ENCODE assay signal across 17 cellular contexts in the genomic region with DNA sequence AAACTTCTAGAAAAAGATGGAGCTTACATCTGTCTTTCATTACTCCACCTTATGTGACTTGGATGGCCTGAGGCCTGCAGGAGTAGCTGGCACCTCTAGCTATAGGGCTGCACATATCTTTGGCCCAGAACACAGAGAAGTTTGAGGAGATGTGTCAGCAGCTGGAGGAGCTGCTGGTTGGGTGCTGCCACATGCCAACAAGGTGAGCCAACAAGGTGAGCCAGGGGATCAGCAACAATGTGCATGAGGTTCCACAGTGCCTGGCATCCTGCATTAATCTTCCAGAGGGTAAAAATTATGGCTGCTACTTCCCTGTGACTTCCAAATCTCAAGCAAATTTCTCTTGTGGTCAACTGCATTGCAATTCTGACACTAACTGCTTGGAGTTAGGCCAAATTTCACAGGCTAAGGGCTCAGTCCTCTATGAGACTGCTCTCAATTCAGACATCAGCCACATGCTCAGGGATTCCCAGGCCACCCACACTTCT. TPM values are rescaled to one million over a fixed set of nuclear protein-coding genes. Genes with fewer than 3 reads are reported as not detected.
DNase-seq lines count a peak whose midpoint lies in the region; ATAC-seq and FAIRE-seq lines count a peak whose summit lies in the region.
"Had no signal": no experiment of that assay in that cellular context is flagged by ENCODE, and none has a peak within 500 bp of the region (broad histone marks: within the 10 kb centered on the region; RNA-seq: fewer than 3 reads in every experiment).

No MANE protein-coding gene starts in this region.

- FAIRE-seq in RCC 7860 (lab: Jason Lieb, UNC), result no peak
- FAIRE-seq: colon, H1 had no signal

- peak; percentile 11 for DNase-seq in HCEC 1CT
- DNase-seq in RCC 7860 (ENCODE audit: low spot score), result peak; percentile 9
- peak; percentile 54 for DNase-seq in renal cortical epithelial cell (ENCODE audit: low read depth)
- DNase-seq in activated gamma-delta T cell treated with Interleukin-2 at 50 U/mL for 16 hours, result no peak
- no peak for DNase-seq in NCI-H2107 treated with DMSO at 0.1 percent for 48 hours (lab: John Stamatoyannopoulos, UW; ENCODE audit: unreplicated experiment)
- DNase-seq in retina, result no peak
- no peak for DNase-seq in HT-29 (ENCODE audit: low spot score)
- DNase-seq: activated CD4-positive, alpha-beta T cell treated with anti-CD3 and anti-CD28 coated beads for 4 hours; activated naive CD8-positive, alpha-beta T cell treated with anti-CD3 and anti-CD28 coated beads, Interleukin-2, amount 10 ng/mL, durations not matched to agents 7 days and 5 days; DMS53; hippocampal formation; NCI-H1436 treated with DMSO at 0.1 percent for 48 hours; NCI-H526; posterior cingulate gyrus had no signal

- ATAC-seq in esophagus mucosa, result peak; percentile 98

RNA-seq across cellular contexts. Expression of a gene that starts 16.0 kb away (rescaled TPM):
- total RNA-seq in esophagus mucosa (20.2 TPM), renal cortical epithelial cell (60.6 and 81.1 TPM in 2 replicates)
- 18.7 and 24.0 TPM in 2 replicates for total RNA-seq in HT-29 (2014; rRNA removed; shearing (Covaris generic))

RNA-seq across cellular contexts. Expression of a gene that starts 16.2 kb away (rescaled TPM):
- 2.9 TPM for total RNA-seq in esophagus mucosa
- 0.52 and 3.1 TPM in 2 replicates for total RNA-seq in renal cortical epithelial cell
- total RNA-seq in HT-29 (2014; rRNA removed; shearing (Covaris generic)), result 6.3 and 12.9 TPM in 2 replicates

RNA-seq across cellular contexts. Expression of a gene that starts 22.8 kb away (rescaled TPM):
- total RNA-seq in esophagus mucosa (71.5 TPM), renal cortical epithelial cell (166 and 170 TPM in 2 replicates)
- total RNA-seq in HT-29 (2014; rRNA removed; shearing (Covaris generic)), result 94.3 and 95.7 TPM in 2 replicates

Comparison
In these comparisons a context has a peak if more than half of its experiments do, and no peak if none do; other contexts are left out.
1. DNase-seq: peak in HCEC 1CT (single experiment), RCC 7860 (single experiment) and renal cortical epithelial cell (single experiment); none in activated gamma-delta T cell treated with Interleukin-2 at 50 U/mL for 16 hours (single experiment), NCI-H2107 treated with DMSO at 0.1 percent for 48 hours (single experiment), retina (single experiment) and HT-29 (single experiment).